In the genomic region with DNA sequence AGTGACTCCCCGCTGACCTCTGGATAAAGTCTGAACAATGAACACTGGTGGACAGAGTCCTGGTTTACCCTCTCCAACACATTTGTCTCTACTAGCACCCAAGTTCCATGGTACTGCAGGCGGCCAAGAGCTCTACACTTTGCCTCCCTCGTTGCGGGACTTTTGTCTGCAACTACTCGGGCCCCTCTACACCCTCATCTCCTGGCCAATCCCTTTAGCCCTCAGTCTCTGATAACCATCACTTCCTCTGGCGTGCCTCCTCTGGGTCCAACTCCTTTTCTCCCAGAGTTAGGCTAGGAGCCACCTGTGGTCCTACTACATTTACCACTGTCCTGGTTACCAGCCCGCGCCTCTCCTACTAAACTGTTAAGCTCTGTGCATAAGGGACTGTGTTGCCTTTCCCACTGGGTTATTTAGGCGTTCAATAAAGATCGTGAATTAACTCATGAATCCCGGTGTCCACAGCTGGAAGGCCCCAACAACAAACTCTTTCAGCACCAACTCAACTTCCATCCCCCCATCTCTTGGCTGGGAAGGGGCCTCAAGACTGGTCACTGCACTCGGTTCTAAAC, we compare ENCODE assay signal across 8 cellular contexts. TPM values are rescaled to one million over a fixed set of nuclear protein-coding genes. Genes with fewer than 3 reads are reported as not detected.
DNase-seq lines count a peak whose midpoint lies in the region; ATAC-seq and TF ChIP-seq lines count a peak whose summit lies in the region.

No MANE protein-coding gene starts in this region.

- ATAC-seq in HG03175 (IDR thresholded peaks at IDR 0.05; ENCODE audit: unreplicated experiment) (peak; percentile 4), gastrocnemius medialis (peak; percentile 9 to 32), GM18520 (IDR thresholded peaks at IDR 0.05; ENCODE audit: unreplicated experiment) (no peak), HG03139 (IDR thresholded peaks at IDR 0.05; ENCODE audit: unreplicated experiment) (no peak)

- POLR2A ChIA-PET in GM10248 (lab: Yijun Ruan, JAX) = interaction anchor here (1.1 kb wide), 1 partner anchor 10 kb away, joined by 3 read pairs; no protein-coding TSS in a partner anchor

- CTCF ChIA-PET in GM10248 (lab: Yijun Ruan, JAX) = interaction anchor here (0.8 to 1.8 kb wide), 9 partner anchors 14 to 60 kb away, joined by 3 to 7 read pairs (median 3); no protein-coding TSS in a partner anchor

- intact Hi-C loops in gastrocnemius medialis (cut with DNase I; ENCODE audit: low total_unique reads) = loop anchor here (1.0 to 2.0 kb wide), 2 partner anchors 17 to 27 kb away; partner anchors contain the start of gene IER3IP1

- no peaks in the 10 kb centered on the region for H3K27me3 ChIP-seq in gastrocnemius medialis

- no peak for TF ChIP-seq POLR2A in gastrocnemius medialis (IDR thresholded peaks at IDR 0.05)

- no peak for TF ChIP-seq CTCF in gastrocnemius medialis (IDR thresholded peaks at IDR 0.05 in 4 of 5, conservative IDR thresholded peaks at IDR 0.05 in 1 of 5)
- no peak for TF ChIP-seq CTCF in GM10248 (IDR thresholded peaks at IDR 0.05; ENCODE audit: control extremely low read depth, extremely low read depth, low read depth, missing control alignments)

- DNase-seq in AG20443 (ENCODE audit: low spot score) (peak; percentile 24), hepatic stellate cell (ENCODE audit: low spot score) (peak; percentile 6), gastrocnemius medialis (no peak), GM10248 (ENCODE audit: extremely low spot score) (no peak)
- DNase-seq in activated T-cell treated with anti-CD3 and anti-CD28 coated beads, Interleukin-2, amount 50 U/mL, for 48 hours = peak; percentile 24 to 26

- in situ Hi-C loops in gastrocnemius medialis (cut with MboI; ENCODE audit: low sequenced_read_pairs in 4 of 4) = no loop called here

- H3K36me3 ChIP-seq in gastrocnemius medialis = peaks cover 0 to 10% of the 10 kb centered on the region in 2 donors

- no peaks in the 10 kb centered on the region for H3K9me3 ChIP-seq in gastrocnemius medialis

- H3K27ac ChIP-seq in gastrocnemius medialis = peak overlapping the region; percentile 83 to 96 (median 95)

- peak overlapping the region; percentile 81 to 98 (median 82) for H3K4me3 ChIP-seq in gastrocnemius medialis

- peaks cover 31 to 33% of the 10 kb centered on the region in 2 donors for H3K4me1 ChIP-seq in gastrocnemius medialis

RNA-seq across cellular contexts. Expression of gene HDHD2, which starts 0.8 kb away (rescaled TPM):
- total RNA-seq in gastrocnemius medialis = 10 to 100 TPM in 3 of 4 donors, 1 to 10 TPM in 1; 5.4 to 21.8 (median 11.9) TPM

RNA-seq across cellular contexts. Expression of gene IER3IP1, which starts 26.6 kb away (rescaled TPM):
- total RNA-seq in gastrocnemius medialis = 10 to 100 TPM; 13.0 to 17.0 (median 14.3) TPM

Comparison
In these comparisons a context has a peak if more than half of its experiments do, and no peak if none do; other contexts are left out.
1. DNase-seq: peak in AG20443 (single experiment), activated T-cell treated with anti-CD3 and anti-CD28 coated beads, Interleukin-2, amount 50 U/mL, for 48 hours (2 of 2) and hepatic stellate cell (single experiment); none in gastrocnemius medialis (0 of 2) and GM10248 (single experiment).
2. ATAC-seq: peak in HG03175 (single experiment) and gastrocnemius medialis (2 of 2); none in GM18520 (single experiment) and HG03139 (single experiment).